ENCODE assay signal across 8 cellular contexts in genomic region chr11:65479184-65480145, GRCh38. TPM values are rescaled to one million over a fixed set of nuclear protein-coding genes. Genes with fewer than 3 reads are reported as not detected.
DNase-seq lines count a peak whose midpoint lies in the region; ATAC-seq lines count a peak whose summit lies in the region.

No MANE protein-coding gene starts in this region.

- DNase-seq in HT-29 (ENCODE audit: low spot score) (peak; percentile 88), amygdala (lab: John Stamatoyannopoulos, UW) (peak in 31 of 56 donors; percentile 29 to 80 (median 56)), hippocampal formation (lab: John Stamatoyannopoulos, UW) (peak; percentile 60 to 67), skeletal muscle cell (ENCODE audit: low read depth) (peak; percentile 81), cerebellum (ENCODE audit: low spot score) (no peak)

- H3K4me1 ChIP-seq in BLaER1 = peaks cover 51% of the 10 kb centered on the region

- ATAC-seq in HG03378 (IDR thresholded peaks at IDR 0.05; ENCODE audit: unreplicated experiment) = no peak
- ATAC-seq in HG03521 (IDR thresholded peaks at IDR 0.05; ENCODE audit: unreplicated experiment) = no peak

- no peaks in the 10 kb centered on the region for H3K9me3 ChIP-seq in BLaER1

- H3K4me3 ChIP-seq in BLaER1 = no peak overlapping the region
- H3K4me3 ChIP-seq in skeletal muscle cell (ENCODE audit: low read depth, low read length) = peak overlapping the region; percentile 28

- H4K20me1 ChIP-seq in BLaER1 = no peaks in the 10 kb centered on the region

- peak overlapping the region; percentile 97 for H3K4me2 ChIP-seq in BLaER1

- H3K27ac ChIP-seq in BLaER1 = peak overlapping the region; percentile 99

- H3K36me3 ChIP-seq in BLaER1 = no peaks in the 10 kb centered on the region

- H3K27me3 ChIP-seq in BLaER1 = no peaks in the 10 kb centered on the region

- peak overlapping the region; percentile 97 for H3K9ac ChIP-seq in BLaER1

RNA-seq across cellular contexts. Expression of gene MALAT1, which starts 19.4 kb away (rescaled TPM):
- total RNA-seq in HT-29 (2014; rRNA removed; shearing (Covaris generic)) = 1,827 and 2,040 TPM in 2 replicates
- total RNA-seq in cerebellum = 17,703 TPM

RNA-seq across cellular contexts. Expression of gene SCYL1, which starts 45.4 kb away (rescaled TPM):
- total RNA-seq in HT-29 (2014; rRNA removed; shearing (Covaris generic)) = 177 and 182 TPM in 2 replicates
- 30.7 TPM for total RNA-seq in cerebellum

RNA-seq across cellular contexts. Expression of gene NEAT1, which starts 56.9 kb away (rescaled TPM):
- 50.1 and 61.5 TPM in 2 replicates for total RNA-seq in HT-29 (2014; rRNA removed; shearing (Covaris generic))
- total RNA-seq in cerebellum = 17.0 TPM
